In the genomic region with DNA sequence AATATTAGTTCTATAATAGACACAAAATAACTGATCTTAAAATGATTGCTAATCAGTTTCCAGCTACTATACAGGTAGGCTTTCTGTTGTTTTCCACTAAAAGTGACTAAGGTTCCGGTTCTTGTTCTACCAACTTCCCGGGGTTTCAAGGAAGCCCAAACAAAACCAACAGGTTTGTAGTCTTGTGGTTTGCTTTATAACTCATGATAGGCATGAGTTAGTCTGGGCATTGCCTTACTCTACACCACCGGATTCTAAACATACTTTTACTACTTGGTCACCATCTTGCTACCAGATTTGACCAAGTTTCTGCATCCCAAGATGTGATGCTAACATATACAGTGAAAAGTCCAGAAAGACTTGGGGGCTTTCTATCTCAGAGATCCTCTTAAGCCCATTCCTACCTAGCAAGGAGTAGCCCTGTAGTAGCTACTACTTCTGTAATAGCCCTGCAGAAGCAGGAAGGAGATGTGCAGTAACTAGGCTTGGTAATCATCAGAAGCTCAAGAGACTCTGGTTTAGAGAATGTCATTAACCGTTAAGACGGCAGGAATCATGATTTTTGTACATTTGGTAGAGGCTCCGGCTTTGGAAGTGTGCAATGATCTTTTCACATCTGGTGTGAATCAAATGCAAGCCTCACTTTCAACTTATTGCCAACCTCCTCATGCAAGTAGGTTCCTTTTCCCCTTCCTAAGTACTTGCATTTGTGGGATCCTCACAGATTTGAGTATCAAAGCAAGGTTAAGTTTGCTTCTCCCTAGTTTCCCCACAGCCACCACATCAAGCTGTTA, we compare ENCODE assay signal across 8 cellular contexts. TPM values are rescaled to one million over a fixed set of nuclear protein-coding genes. Genes with fewer than 3 reads are reported as not detected.
DNase-seq lines count a peak whose midpoint lies in the region; ATAC-seq and TF ChIP-seq lines count a peak whose summit lies in the region.

No MANE protein-coding gene starts in this region.

- H3K27me3 Mint-ChIP-seq in CD14-positive monocyte (ENCODE audit: low read depth in 3 of 3) (peaks cover 0 to 2% (median 0%) of the 10 kb centered on the region in 3 donors), nephron (ENCODE audit: low read depth) (peaks cover 17% of the 10 kb centered on the region)

- peaks cover 4% of the 10 kb centered on the region; the same call in 1 of the 2 replicates for H4K20me1 ChIP-seq in KMS-11 (ENCODE audit: insufficient read depth)

- peaks cover 59% of the 10 kb centered on the region for H3K4me1 ChIP-seq in KMS-11 (ENCODE audit: low read depth, poor library complexity, severe bottlenecking)

- H3K27me3 ChIP-seq in KMS-11 (ENCODE audit: insufficient read depth, low read depth) (no peaks in the 10 kb centered on the region), dorsolateral prefrontal cortex (no peaks in the 10 kb centered on the region)

- ATAC-seq in HG03135 (IDR thresholded peaks at IDR 0.05; ENCODE audit: unreplicated experiment) (no peak), HG02610 (IDR thresholded peaks at IDR 0.05; ENCODE audit: unreplicated experiment) (no peak)

- H3K4me3 Mint-ChIP-seq in CD14-positive monocyte, result peak overlapping the region; percentile 92 to 96
- H3K4me3 Mint-ChIP-seq in nephron, result peak overlapping the region; percentile 98 to 99 (median 99)

- no peaks in the 10 kb centered on the region for H3K36me3 ChIP-seq in KMS-11 (ENCODE audit: insufficient read depth)

- H3K4me1 Mint-ChIP-seq in CD14-positive monocyte (peaks cover 53% of the 10 kb centered on the region), nephron (peaks cover 46% of the 10 kb centered on the region)

- H3K79me2 ChIP-seq in KMS-11 (ENCODE audit: insufficient read depth, low read depth), result peaks cover 64% of the 10 kb centered on the region

- intact Hi-C loops in CD14-positive monocyte (cut with micrococcal nuclease), result loop anchor here (2.0 to 5.0 kb wide), 2 partner anchors 35 to 54 kb away; no protein-coding TSS in a partner anchor
- intact Hi-C loops in dorsolateral prefrontal cortex (cut with DNase I), result loop anchor here (5.0 kb wide), 1 partner anchor 55 kb away; a partner anchor contains a TSS

- no peak overlapping the region for H2AFZ ChIP-seq in KMS-11 (ENCODE audit: low read depth)

- peaks cover 0 to 2% (median 1%) of the 10 kb centered on the region in 7 donors for H3K9me3 Mint-ChIP-seq in CD14-positive monocyte
- H3K9me3 Mint-ChIP-seq in nephron, result no peaks in the 10 kb centered on the region

- TF ChIP-seq CTCF in CD14-positive monocyte (IDR thresholded peaks at IDR 0.05), result no peak
- TF ChIP-seq CTCF in KMS-11 (conservative IDR thresholded peaks at IDR 0.05; ENCODE audit: low read depth, low read length), result no peak
- TF ChIP-seq CTCF in dorsolateral prefrontal cortex (IDR thresholded peaks at IDR 0.05 in 54 of 56, conservative IDR thresholded peaks at IDR 0.05 in 2 of 56; ENCODE audit: low read depth in 1 of 56, partially characterized antibody in 56 of 56), result no peak
- TF ChIP-seq CTCF in nephron (IDR thresholded peaks at IDR 0.05; ENCODE audit: unreplicated experiment in 3 of 3), result no peak

- peak overlapping the region; percentile 98 for H3K4me2 ChIP-seq in KMS-11

- H3K36me3 Mint-ChIP-seq in CD14-positive monocyte (peaks cover 3 to 14% of the 10 kb centered on the region in 2 donors), nephron (ENCODE audit: low read depth) (no peaks in the 10 kb centered on the region)

- H3K27ac ChIP-seq in KMS-11 (peak overlapping the region; percentile 52), dorsolateral prefrontal cortex (no peak overlapping the region)

- H3K4me3 ChIP-seq in KMS-11 (IDR thresholded peaks at IDR 0.05; ENCODE audit: insufficient read depth, low read depth, low read length) (peak overlapping the region; percentile 42), dorsolateral prefrontal cortex (peak overlapping the region in 35 of 59 donors; percentile 17 to 83 (median 73))

- peak overlapping the region; percentile 29; the same call in 1 of the 2 replicates for H3K9ac ChIP-seq in KMS-11

- H3K27ac Mint-ChIP-seq in CD14-positive monocyte (peak overlapping the region; percentile 58 to 91 (median 83)), nephron (peak overlapping the region in 1 of 3 experiments; percentile 28)

- DNase-seq in CD14-positive monocyte (ENCODE audit: low spot score) (no peak), dorsolateral prefrontal cortex (no peak), middle frontal gyrus (ENCODE audit: extremely low spot score, low spot score) (no peak), medulla oblongata (ENCODE audit: extremely low spot score) (no peak)

RNA-seq across cellular contexts. Expression of a gene that starts 1.6 kb away (rescaled TPM):
- polyA plus RNA-seq in CD14-positive monocyte, result 10 to 100 TPM; 11.8 to 17.9 TPM
- total RNA-seq in dorsolateral prefrontal cortex, result 10 to 100 TPM in 10 of 120 experiments, 1 to 10 TPM in 110; 3.7 to 12.6 (median 6.9) TPM

RNA-seq across cellular contexts. Expression of a gene that starts 26.1 kb away (rescaled TPM):
- 10 to 100 TPM; 17.5 to 28.1 TPM for polyA plus RNA-seq in CD14-positive monocyte
- 100 to 1,000 TPM in 73 of 120 experiments, 10 to 100 TPM in 47; 73.9 to 129 (median 102) TPM for total RNA-seq in dorsolateral prefrontal cortex

RNA-seq across cellular contexts. Expression of a gene that starts 54.6 kb away (rescaled TPM):
- polyA plus RNA-seq in CD14-positive monocyte, result 10 to 100 TPM; 56.0 to 61.0 TPM
- total RNA-seq in dorsolateral prefrontal cortex, result 10 to 100 TPM; 30.7 to 59.0 (median 43.7) TPM
